In the genomic region with DNA sequence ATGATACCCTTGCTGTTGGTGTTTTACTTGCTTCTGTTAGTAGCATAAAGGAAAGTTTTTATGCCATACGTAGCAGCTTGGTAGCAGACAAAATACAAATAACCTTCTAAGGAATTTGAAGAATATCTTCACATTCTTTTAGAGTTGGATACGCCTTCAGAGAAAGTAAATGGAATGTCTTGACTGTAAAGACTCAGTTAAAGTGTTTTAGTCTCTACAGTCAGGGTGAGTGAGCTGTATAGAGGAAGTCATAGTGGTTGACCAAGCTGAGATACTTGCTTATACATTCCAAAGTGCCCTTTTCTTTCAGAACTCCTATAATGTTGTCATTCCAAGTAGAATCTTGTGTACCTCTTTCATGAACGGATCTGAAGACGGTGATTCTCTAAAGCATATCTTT, we compare ENCODE assay signal across 1 cellular context.
TF ChIP-seq lines count a peak whose summit lies in the region.

No MANE protein-coding gene starts in this region.

TF ChIP-seq in SK-N-SH, 30 proteins besides CTCF, POLR2A, EP300 and RAD21:
- TF ChIP-seq NRF1 (IDR thresholded peaks at IDR 0.05; ENCODE audit: low read depth, low read length) (no peak), MXI1 (IDR thresholded peaks at IDR 0.05; ENCODE audit: low read depth, low read length) (no peak), FOXM1 (IDR thresholded peaks at IDR 0.05; ENCODE audit: low read depth) (no peak), RFX5 (IDR thresholded peaks at IDR 0.05; ENCODE audit: low read length) (no peak), MEF2A (IDR thresholded peaks at IDR 0.05; ENCODE audit: borderline replicate concordance, low read depth) (no peak), SIN3A (IDR thresholded peaks at IDR 0.05; ENCODE audit: borderline replicate concordance, low read depth, low read length) (no peak), TCF12 (IDR thresholded peaks at IDR 0.05) (no peak), GABPA (IDR thresholded peaks at IDR 0.05; ENCODE audit: low read depth) (no peak), JUND (IDR thresholded peaks at IDR 0.05) (no peak), YY1 (IDR thresholded peaks at IDR 0.05; ENCODE audit: low read depth) (no peak), FOXJ3 (CRISPR knock-in tag; IDR thresholded peaks at IDR 0.05) (no peak), EZH2phosphoT487 (IDR thresholded peaks at IDR 0.05; ENCODE audit: borderline replicate concordance, low read depth) (no peak), NFIC (IDR thresholded peaks at IDR 0.05; ENCODE audit: borderline replicate concordance) (no peak), GATA2 (CRISPR knock-in tag; IDR thresholded peaks at IDR 0.05) (no peak), SMC3 (IDR thresholded peaks at IDR 0.05; ENCODE audit: low read depth, low read length) (no peak)
- TF ChIP-seq, protein P1, sequence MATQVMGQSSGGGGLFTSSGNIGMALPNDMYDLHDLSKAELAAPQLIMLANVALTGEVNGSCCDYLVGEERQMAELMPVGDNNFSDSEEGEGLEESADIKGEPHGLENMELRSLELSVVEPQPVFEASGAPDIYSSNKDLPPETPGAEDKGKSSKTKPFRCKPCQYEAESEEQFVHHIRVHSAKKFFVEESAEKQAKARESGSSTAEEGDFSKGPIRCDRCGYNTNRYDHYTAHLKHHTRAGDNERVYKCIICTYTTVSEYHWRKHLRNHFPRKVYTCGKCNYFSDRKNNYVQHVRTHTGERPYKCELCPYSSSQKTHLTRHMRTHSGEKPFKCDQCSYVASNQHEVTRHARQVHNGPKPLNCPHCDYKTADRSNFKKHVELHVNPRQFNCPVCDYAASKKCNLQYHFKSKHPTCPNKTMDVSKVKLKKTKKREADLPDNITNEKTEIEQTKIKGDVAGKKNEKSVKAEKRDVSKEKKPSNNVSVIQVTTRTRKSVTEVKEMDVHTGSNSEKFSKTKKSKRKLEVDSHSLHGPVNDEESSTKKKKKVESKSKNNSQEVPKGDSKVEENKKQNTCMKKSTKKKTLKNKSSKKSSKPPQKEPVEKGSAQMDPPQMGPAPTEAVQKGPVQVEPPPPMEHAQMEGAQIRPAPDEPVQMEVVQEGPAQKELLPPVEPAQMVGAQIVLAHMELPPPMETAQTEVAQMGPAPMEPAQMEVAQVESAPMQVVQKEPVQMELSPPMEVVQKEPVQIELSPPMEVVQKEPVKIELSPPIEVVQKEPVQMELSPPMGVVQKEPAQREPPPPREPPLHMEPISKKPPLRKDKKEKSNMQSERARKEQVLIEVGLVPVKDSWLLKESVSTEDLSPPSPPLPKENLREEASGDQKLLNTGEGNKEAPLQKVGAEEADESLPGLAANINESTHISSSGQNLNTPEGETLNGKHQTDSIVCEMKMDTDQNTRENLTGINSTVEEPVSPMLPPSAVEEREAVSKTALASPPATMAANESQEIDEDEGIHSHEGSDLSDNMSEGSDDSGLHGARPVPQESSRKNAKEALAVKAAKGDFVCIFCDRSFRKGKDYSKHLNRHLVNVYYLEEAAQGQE (IDR thresholded peaks at IDR 0.05; ENCODE audit: low read depth, low read length) = no peak
- TF ChIP-seq, protein P2, sequence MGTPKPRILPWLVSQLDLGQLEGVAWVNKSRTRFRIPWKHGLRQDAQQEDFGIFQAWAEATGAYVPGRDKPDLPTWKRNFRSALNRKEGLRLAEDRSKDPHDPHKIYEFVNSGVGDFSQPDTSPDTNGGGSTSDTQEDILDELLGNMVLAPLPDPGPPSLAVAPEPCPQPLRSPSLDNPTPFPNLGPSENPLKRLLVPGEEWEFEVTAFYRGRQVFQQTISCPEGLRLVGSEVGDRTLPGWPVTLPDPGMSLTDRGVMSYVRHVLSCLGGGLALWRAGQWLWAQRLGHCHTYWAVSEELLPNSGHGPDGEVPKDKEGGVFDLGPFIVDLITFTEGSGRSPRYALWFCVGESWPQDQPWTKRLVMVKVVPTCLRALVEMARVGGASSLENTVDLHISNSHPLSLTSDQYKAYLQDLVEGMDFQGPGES (IDR thresholded peaks at IDR 0.05; ENCODE audit: low read depth, low read length) = no peak
- TF ChIP-seq, protein P3, sequence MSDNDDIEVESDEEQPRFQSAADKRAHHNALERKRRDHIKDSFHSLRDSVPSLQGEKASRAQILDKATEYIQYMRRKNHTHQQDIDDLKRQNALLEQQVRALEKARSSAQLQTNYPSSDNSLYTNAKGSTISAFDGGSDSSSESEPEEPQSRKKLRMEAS (IDR thresholded peaks at IDR 0.05; ENCODE audit: low read depth) = no peak
TF ChIP-seq in SK-N-SH: peak in this region for 0.
